ENCODE assay signal across 17 cellular contexts in the genomic region with DNA sequence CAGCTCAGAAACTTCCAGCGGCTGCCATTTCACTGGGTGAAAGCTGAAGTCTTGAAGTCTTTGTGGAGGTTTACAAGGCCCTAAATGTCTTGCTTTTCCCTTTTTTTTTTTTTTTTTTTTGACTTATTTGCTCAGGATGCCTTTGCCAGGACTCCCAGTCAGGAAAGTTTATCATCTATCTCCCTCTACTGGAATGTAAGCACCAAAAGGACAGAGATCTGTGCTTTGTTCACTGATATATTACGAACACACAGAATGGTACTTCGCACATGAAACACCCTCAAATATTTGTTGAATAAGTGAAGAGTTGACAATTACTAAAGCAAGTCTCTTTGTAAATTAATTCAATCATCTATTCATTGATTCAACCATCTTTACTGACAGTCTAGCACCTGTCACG. TPM values are rescaled to one million over a fixed set of nuclear protein-coding genes. Genes with fewer than 3 reads are reported as not detected.
DNase-seq lines count a peak whose midpoint lies in the region; ATAC-seq and TF ChIP-seq lines count a peak whose summit lies in the region.
"Had no signal": no experiment of that assay in that cellular context is flagged by ENCODE, and none has a peak within 500 bp of the region (broad histone marks: within the 10 kb centered on the region; RNA-seq: fewer than 3 reads in every experiment).

No MANE protein-coding gene starts in this region.

- in situ Hi-C loops in gastrocnemius medialis (cut with MboI; ENCODE audit: low sequenced_read_pairs in 4 of 4), result no loop called here

- H2AFZ ChIP-seq in Karpas-422 (ENCODE audit: low read length), result no peak overlapping the region

- H3K79me2 ChIP-seq in Karpas-422 (ENCODE audit: low read length), result no peaks in the 10 kb centered on the region

- no peak for TF ChIP-seq EP300 in sigmoid colon (IDR thresholded peaks at IDR 0.05)

- H4K20me1 ChIP-seq in Karpas-422 (ENCODE audit: insufficient read depth, low read depth, low read length), result no peaks in the 10 kb centered on the region
- H4K20me1 ChIP-seq: BLaER1 had no signal

- H3K36me3 ChIP-seq in Karpas-422 (ENCODE audit: insufficient read depth, low read length) (no peaks in the 10 kb centered on the region), WERI-Rb-1 (no peaks in the 10 kb centered on the region), right lobe of liver (peaks cover 0 to 37% (median 15%) of the 10 kb centered on the region in 4 donors), sigmoid colon (no peaks in the 10 kb centered on the region), gastrocnemius medialis (no peaks in the 10 kb centered on the region)
- H3K36me3 ChIP-seq: HAP-1, MG63 had no signal

- no peak overlapping the region for H3K4me2 ChIP-seq in Karpas-422 (ENCODE audit: low read depth, low read length, poor library complexity, severe bottlenecking)
- H3K4me2 ChIP-seq: BLaER1 had no signal

- no peak overlapping the region for H3K4me3 ChIP-seq in AG09309 (ENCODE audit: control insufficient read depth, low read depth, low read length)
- H3K4me3 ChIP-seq in Karpas-422 (ENCODE audit: low read length), result no peak overlapping the region
- no peak overlapping the region for H3K4me3 ChIP-seq in WERI-Rb-1 (ENCODE audit: low read depth, low read length)
- H3K4me3 ChIP-seq in right lobe of liver, result no peak overlapping the region
- no peak overlapping the region for H3K4me3 ChIP-seq in sigmoid colon
- H3K4me3 ChIP-seq in gastrocnemius medialis, result no peak overlapping the region
- H3K4me3 ChIP-seq: BLaER1, HAP-1, K562, MG63 had no signal

- intact Hi-C loops in right lobe of liver (cut with DNase I) (no loop called here), sigmoid colon (cut with DNase I) (no loop called here), gastrocnemius medialis (cut with DNase I; ENCODE audit: low total_unique reads) (loop anchor here (10.0 kb wide), 1 partner anchor 123 kb away; no protein-coding TSS in a partner anchor)

- no peak for TF ChIP-seq POLR2A in right lobe of liver (IDR thresholded peaks at IDR 0.05)
- no peak for TF ChIP-seq POLR2A in sigmoid colon (IDR thresholded peaks at IDR 0.05)
- no peak for TF ChIP-seq POLR2A in gastrocnemius medialis (IDR thresholded peaks at IDR 0.05)

- peak in 3 of 4 donors; percentile 42 to 53 (median 48) for ATAC-seq in right lobe of liver
- no peak for ATAC-seq in gastrocnemius medialis
- ATAC-seq: K562 had no signal

- H3K27ac ChIP-seq in Karpas-422 (ENCODE audit: low read length) (no peak overlapping the region), WERI-Rb-1 (no peak overlapping the region), right lobe of liver (no peak overlapping the region), sigmoid colon (no peak overlapping the region), gastrocnemius medialis (no peak overlapping the region)
- H3K27ac ChIP-seq: BLaER1 had no signal

- TF ChIP-seq CTCF in AG09309 (IDR thresholded peaks at IDR 0.05; ENCODE audit: control insufficient read depth, insufficient read depth, low read depth, low read length, missing control alignments), result peak; percentile 14
- peak; percentile 11; the same call in 1 of the 2 replicates for TF ChIP-seq CTCF in WERI-Rb-1 (IDR thresholded peaks at IDR 0.05; ENCODE audit: low read depth, low read length)
- peak in 1 of 4 donors; percentile 9 for TF ChIP-seq CTCF in right lobe of liver (IDR thresholded peaks at IDR 0.05)
- no peak for TF ChIP-seq CTCF in sigmoid colon (IDR thresholded peaks at IDR 0.05)
- no peak for TF ChIP-seq CTCF in gastrocnemius medialis (IDR thresholded peaks at IDR 0.05 in 4 of 5, conservative IDR thresholded peaks at IDR 0.05 in 1 of 5)

- DNase-seq in AG09309 (ENCODE audit: low read depth) (no peak), Karpas-422 (peak; percentile 4), WERI-Rb-1 (no peak), right lobe of liver (no peak), sigmoid colon (no peak), gastrocnemius medialis (no peak)
- DNase-seq in activated CD4-positive, alpha-beta T cell treated with anti-CD3 and anti-CD28 coated beads, Interleukin-2, amount 50 U/mL, for 1 hour, result no peak
- DNase-seq: DMS153, EL, MG63, NCI-H1092 treated with DMSO at 0.1 percent for 48 hours, NCI-H1694 treated with DMSO at 0.1 percent for 48 hours, NCI-H69, Right ventricle myocardium superior had no signal

- H3K27me3 ChIP-seq in Karpas-422 (ENCODE audit: low read length), result no peaks in the 10 kb centered on the region
- H3K27me3 ChIP-seq in WERI-Rb-1 (ENCODE audit: insufficient read depth, low read depth, severe bottlenecking), result no peaks in the 10 kb centered on the region
- no peaks in the 10 kb centered on the region for H3K27me3 ChIP-seq in right lobe of liver
- H3K27me3 ChIP-seq in sigmoid colon, result no peaks in the 10 kb centered on the region
- H3K27me3 ChIP-seq in gastrocnemius medialis, result no peaks in the 10 kb centered on the region
- H3K27me3 ChIP-seq: BLaER1, MG63 had no signal

- H3K9ac ChIP-seq in Karpas-422 (ENCODE audit: low read length), result no peak overlapping the region
- H3K9ac ChIP-seq: BLaER1 had no signal

- H3K4me1 ChIP-seq in Karpas-422 (ENCODE audit: low read length) (no peaks in the 10 kb centered on the region), right lobe of liver (peaks cover 0 to 8% (median 0%) of the 10 kb centered on the region in 4 donors), sigmoid colon (no peaks in the 10 kb centered on the region), gastrocnemius medialis (peaks cover 0 to 17% of the 10 kb centered on the region in 2 donors)
- H3K4me1 ChIP-seq: BLaER1, HAP-1 had no signal

- no peaks in the 10 kb centered on the region for H3K9me2 ChIP-seq in Karpas-422 (replicated peaks; ENCODE audit: insufficient read depth, low read length)

- WGBS in right lobe of liver (ENCODE audit: insufficient coverage, low coverage, low lambda C conversion rate, missing lambda C conversion rate), result 75% methylated on average over 4 of the region's 4 CpGs
- WGBS in sigmoid colon, 2 donors, result 88 to 90% methylated on average over 4 of the region's 4 CpGs

- H3K9me3 ChIP-seq in Karpas-422 (ENCODE audit: low read length), result no peaks in the 10 kb centered on the region
- H3K9me3 ChIP-seq in WERI-Rb-1 (ENCODE audit: severe bottlenecking), result no peaks in the 10 kb centered on the region
- H3K9me3 ChIP-seq in right lobe of liver, result no peaks in the 10 kb centered on the region
- H3K9me3 ChIP-seq in sigmoid colon, result no peaks in the 10 kb centered on the region
- no peaks in the 10 kb centered on the region for H3K9me3 ChIP-seq in gastrocnemius medialis
- H3K9me3 ChIP-seq: BLaER1, HAP-1, MG63 had no signal

RNA-seq across cellular contexts. Expression of a gene that starts 23.2 kb away (rescaled TPM):
- total RNA-seq in Karpas-422 (2014; rRNA removed; shearing (Covaris generic); ENCODE audit: low replicate concordance), result 0.47 and 0.67 TPM in 2 replicates
- total RNA-seq in right lobe of liver (100 to 1,000 TPM in 5 of 6 experiments, 10 to 100 TPM in 1; 57.2 to 189 (median 115) TPM), sigmoid colon (1 to 10 TPM in 3 of 4 donors, under 1 TPM in 1; 0.49 to 1.4 (median 1.1) TPM), gastrocnemius medialis (1 to 10 TPM in 2 of 4 donors, under 1 TPM in 2; 0.61 to 2.3 (median 1.1) TPM)
- 1 to 10 TPM in 1 of 3 donors, under 1 TPM in 1, not detected in 1; 0.23 to 3.5 TPM for polyA plus RNA-seq in sigmoid colon

Comparison
In these comparisons a context has a peak if more than half of its experiments do, and no peak if none do; other contexts are left out.
1. CTCF ChIP-seq: peak in AG09309 (single experiment) and WERI-Rb-1 (single experiment); none in sigmoid colon (0 of 4) and gastrocnemius medialis (0 of 5).
2. ATAC-seq: peak in right lobe of liver (3 of 4); none in gastrocnemius medialis (0 of 2).
3. RNA of a gene that starts 23.2 kb away (total RNA-seq): 57.2 to 189 TPM in right lobe of liver; 0.61 to 2.3 TPM in gastrocnemius medialis, 0.49 to 1.4 TPM in sigmoid colon and 0.47 to 0.67 TPM in Karpas-422; every median in the first group is over 10 times any median in the second.